ENCODE assay signal across 21 cellular contexts in the genomic region with DNA sequence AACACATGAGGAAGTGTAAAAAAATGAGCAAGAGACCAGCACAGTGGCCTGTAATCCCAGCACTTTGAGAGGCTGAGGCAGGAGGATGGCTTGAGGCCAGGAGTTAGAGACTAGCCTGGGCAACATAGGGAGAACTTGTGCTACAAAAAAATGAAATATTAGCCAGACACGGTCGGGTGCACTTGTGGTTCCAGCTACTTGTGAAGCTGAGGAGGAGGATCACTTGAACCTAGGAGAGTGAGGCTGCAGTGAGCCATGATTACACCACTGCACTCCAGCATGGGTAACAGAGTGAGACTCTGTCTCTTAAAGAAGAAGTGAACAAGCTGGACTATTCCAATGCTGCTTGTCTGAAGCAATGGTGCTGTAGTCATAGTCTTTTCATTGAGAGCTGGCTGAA.
"Had no signal": no experiment of that assay in that cellular context is flagged by ENCODE, and none has a peak within 500 bp of the region (broad histone marks: within the 10 kb centered on the region; RNA-seq: fewer than 3 reads in every experiment).

No MANE protein-coding gene starts in this region.

- H3K9me3 ChIP-seq: body of pancreas, left ventricle myocardium inferior, testis had no signal

- H3K27me3 Mint-ChIP-seq: activated CD4-positive, alpha-beta memory T cell treated with anti-CD3 and anti-CD28 coated beads for 36 hours; activated naive CD4-positive, alpha-beta T cell treated with anti-CD3 and anti-CD28 coated beads, Interleukin-2, amount 50 U/mL, for 24 hours had no signal

- H3K4me1 Mint-ChIP-seq: activated naive CD4-positive, alpha-beta T cell treated with anti-CD3 and anti-CD28 coated beads, Interleukin-2, amount 50 U/mL, for 24 hours; neural progenitor cell had no signal

- H3K4me3 ChIP-seq: body of pancreas, cardiac muscle cell, left ventricle myocardium inferior, neural progenitor cell, testis had no signal

- H3K4me1 ChIP-seq: body of pancreas, neural progenitor cell had no signal

- H3K36me3 ChIP-seq: cardiac muscle cell, left ventricle myocardium inferior, neural progenitor cell had no signal

- DNase-seq: activated CD4-positive, alpha-beta memory T cell treated with anti-CD3 and anti-CD28 coated beads for 36 hours; activated CD4-positive, alpha-beta T cell treated with anti-CD3 and anti-CD28 coated beads for 48 hours; activated effector memory CD4-positive, alpha-beta T cell treated with Interleukin-2 at 50 U/mL for 16 hours; activated T-cell treated with anti-CD3 and anti-CD28 coated beads, Interleukin-2, amount 50 U/mL, for 48 hours; anterior cingulate cortex; body of pancreas; cortex of kidney; kidney; left ventricle myocardium inferior; naive thymus-derived CD4-positive, alpha-beta T cell; stimulated activated CD4-positive, alpha-beta T cell treated with anti-CD3 and anti-CD28 coated beads, Interleukin-2, amount 100 ng/mL, for 48 hours; stimulated activated CD8-positive, alpha-beta memory T cell treated with anti-CD3 and anti-CD28 coated beads, Interleukin-4, amount 100 ng/mL, for 48 hours; stimulated activated naive B cell treated with anti-CD40 and anti-IgM and Interleukin-4, amounts not matched to agents 10 μg/mL and 1 μg/mL and 100 μg/mL, for 72 hours; testis had no signal

- H3K27ac Mint-ChIP-seq: activated CD4-positive, alpha-beta memory T cell treated with anti-CD3 and anti-CD28 coated beads for 36 hours; activated naive CD4-positive, alpha-beta T cell treated with anti-CD3 and anti-CD28 coated beads, Interleukin-2, amount 50 U/mL, for 24 hours; naive thymus-derived CD4-positive, alpha-beta T cell; neural progenitor cell; progenitor cell of endocrine pancreas; stimulated activated naive B cell treated with anti-CD40 and anti-IgM and Interleukin-4, amounts not matched to agents 10 μg/mL and 1 μg/mL and 100 μg/mL, for 72 hours; T-helper 1 cell treated with Interleukin-12 subunit alpha and Interleukin-12 subunit beta and Interleukin-4 antibody, amounts not matched to agents 30 μg/mL and 1 μg/mL, for 36 hours; type B pancreatic cell had no signal

- H3K27ac ChIP-seq: body of pancreas, cardiac muscle cell, epithelial cell of prostate, left ventricle myocardium inferior, neural progenitor cell, testis had no signal

- H3K9me3 Mint-ChIP-seq: activated CD4-positive, alpha-beta memory T cell treated with anti-CD3 and anti-CD28 coated beads for 36 hours; activated naive CD4-positive, alpha-beta T cell treated with anti-CD3 and anti-CD28 coated beads, Interleukin-2, amount 50 U/mL, for 24 hours; naive thymus-derived CD4-positive, alpha-beta T cell; neural progenitor cell; stimulated activated naive B cell treated with anti-CD40 and anti-IgM and Interleukin-4, amounts not matched to agents 10 μg/mL and 1 μg/mL and 100 μg/mL, for 72 hours; T-helper 1 cell treated with Interleukin-12 subunit alpha and Interleukin-12 subunit beta and Interleukin-4 antibody, amounts not matched to agents 30 μg/mL and 1 μg/mL, for 36 hours; type B pancreatic cell had no signal

- H3K36me3 Mint-ChIP-seq: activated CD4-positive, alpha-beta memory T cell treated with anti-CD3 and anti-CD28 coated beads for 36 hours; activated naive CD4-positive, alpha-beta T cell treated with anti-CD3 and anti-CD28 coated beads, Interleukin-2, amount 50 U/mL, for 24 hours; naive thymus-derived CD4-positive, alpha-beta T cell; neural progenitor cell; stimulated activated naive B cell treated with anti-CD40 and anti-IgM and Interleukin-4, amounts not matched to agents 10 μg/mL and 1 μg/mL and 100 μg/mL, for 72 hours; type B pancreatic cell had no signal

- H3K27me3 ChIP-seq: body of pancreas, cardiac muscle cell, neural progenitor cell, testis had no signal

- H3K9ac ChIP-seq: neural progenitor cell had no signal

- H3K4me3 Mint-ChIP-seq: activated CD4-positive, alpha-beta memory T cell treated with anti-CD3 and anti-CD28 coated beads for 36 hours; activated naive CD4-positive, alpha-beta T cell treated with anti-CD3 and anti-CD28 coated beads, Interleukin-2, amount 50 U/mL, for 24 hours; naive thymus-derived CD4-positive, alpha-beta T cell; neural progenitor cell; stimulated activated naive B cell treated with anti-CD40 and anti-IgM and Interleukin-4, amounts not matched to agents 10 μg/mL and 1 μg/mL and 100 μg/mL, for 72 hours; T-helper 1 cell treated with Interleukin-12 subunit alpha and Interleukin-12 subunit beta and Interleukin-4 antibody, amounts not matched to agents 30 μg/mL and 1 μg/mL, for 36 hours; type B pancreatic cell had no signal
